8 cellular contexts compared by ENCODE assay signal in genomic region chr6:30686908-30687658, GRCh38. TPM values are rescaled to one million over a fixed set of nuclear protein-coding genes. Genes with fewer than 3 reads are reported as not detected.
DNase-seq lines count a peak whose midpoint lies in the region; ATAC-seq, FAIRE-seq and TF ChIP-seq lines count a peak whose summit lies in the region.

No MANE protein-coding gene starts in this region.

- no peaks in the 10 kb centered on the region for H3K27me3 Mint-ChIP-seq in activated naive CD8-positive, alpha-beta T cell treated with anti-CD3 and anti-CD28 coated beads, Interleukin-2, amount 10 ng/mL, durations not matched to agents 7 days and 5 days
- H3K27me3 Mint-ChIP-seq in type B pancreatic cell = no peaks in the 10 kb centered on the region

- peak overlapping the region; percentile 53 for H2BK5ac ChIP-seq in trophoblast cell (ENCODE audit: low read depth, low read length, poor library complexity)

- H2AFZ ChIP-seq in trophoblast cell (ENCODE audit: insufficient read depth, low read length, poor library complexity) = peak overlapping the region; percentile 9

- H3K79me2 ChIP-seq in trophoblast cell (ENCODE audit: control insufficient read depth, insufficient read depth, low read length, poor library complexity) = peaks cover 40% of the 10 kb centered on the region

- peak overlapping the region; percentile 99 for H3K27ac Mint-ChIP-seq in activated naive CD8-positive, alpha-beta T cell treated with anti-CD3 and anti-CD28 coated beads, Interleukin-2, amount 10 ng/mL, durations not matched to agents 7 days and 5 days
- peak overlapping the region; percentile 81 for H3K27ac Mint-ChIP-seq in type B pancreatic cell

- POLR2A ChIA-PET in HEK293T (lab: Yijun Ruan, JAX) = interaction anchor here (1.1 to 6.3 kb wide), 6 partner anchors 8 to 35 kb away, joined by 3 to 101 read pairs (median 6); partner anchors contain the start of genes DHX16 and MDC1
- POLR2A ChIA-PET in activated naive CD8-positive, alpha-beta T cell treated with anti-CD3 and anti-CD28 coated beads, Interleukin-2, amount 10 ng/mL, durations not matched to agents 7 days and 5 days (lab: Charles Lee) = interaction anchor here (0.8 to 3.0 kb wide), 9 partner anchors 8 to 72 kb away, joined by 3 to 37 read pairs (median 6); partner anchors contain the start of genes MDC1 and TUBB

- DNase-seq in HEK293T (ENCODE audit: extremely low spot score) (peak; percentile 54), NCI-H1092 (lab: John Stamatoyannopoulos, UW) (peak; percentile 16), SKM-1 (lab: John Stamatoyannopoulos, UW; ENCODE audit: unreplicated experiment) (peak; percentile 80), cardiac muscle cell (ENCODE audit: low read depth in 1 of 2, low spot score in 1 of 2) (peak; percentile 87 to 98), trophoblast cell (peak; percentile 97 to 98), type B pancreatic cell (ENCODE audit: extremely low spot score, unreplicated experiment) (peak; percentile 89)
- peak; percentile 83 for DNase-seq in activated naive CD8-positive, alpha-beta T cell treated with anti-CD3 and anti-CD28 coated beads, Interleukin-2, amount 10 ng/mL, durations not matched to agents 7 days and 5 days

- peak overlapping the region; percentile 84 for H4K8ac ChIP-seq in trophoblast cell (ENCODE audit: low read depth, low read length)

- peak overlapping the region; percentile 91 for H3K4me3 Mint-ChIP-seq in activated naive CD8-positive, alpha-beta T cell treated with anti-CD3 and anti-CD28 coated beads, Interleukin-2, amount 10 ng/mL, durations not matched to agents 7 days and 5 days
- peak overlapping the region; percentile 99 for H3K4me3 Mint-ChIP-seq in type B pancreatic cell

- H2BK120ac ChIP-seq in trophoblast cell (ENCODE audit: insufficient read depth, low read length, poor library complexity) = peak overlapping the region; percentile 69

- peak overlapping the region; percentile 51 for H2AK5ac ChIP-seq in trophoblast cell (ENCODE audit: low read length)

- H3K4me1 Mint-ChIP-seq in activated naive CD8-positive, alpha-beta T cell treated with anti-CD3 and anti-CD28 coated beads, Interleukin-2, amount 10 ng/mL, durations not matched to agents 7 days and 5 days = peaks cover 36% of the 10 kb centered on the region
- peaks cover 65% of the 10 kb centered on the region for H3K4me1 Mint-ChIP-seq in type B pancreatic cell (ENCODE audit: unreplicated experiment)

- peak overlapping the region; percentile 72 for H3K4me2 ChIP-seq in trophoblast cell (ENCODE audit: low read length)

- peak overlapping the region; percentile 90 for H3K18ac ChIP-seq in trophoblast cell (ENCODE audit: low read length)

- H4K91ac ChIP-seq in trophoblast cell (ENCODE audit: low read depth, low read length) = peak overlapping the region; percentile 87

- CTCF ChIA-PET in HEK293T (lab: Yijun Ruan, JAX) = interaction anchor here (0.5 to 1.9 kb wide), 3 partner anchors 8 to 44 kb away, joined by 3 to 6 read pairs (median 3); no protein-coding TSS in a partner anchor

- peak overlapping the region; percentile 67 for H3K27ac ChIP-seq in cardiac muscle cell
- H3K27ac ChIP-seq in trophoblast cell (ENCODE audit: low read depth, low read length) = peak overlapping the region; percentile 73

- ATAC-seq in activated naive CD8-positive, alpha-beta T cell treated with anti-CD3 and anti-CD28 coated beads, Interleukin-2, amount 10 ng/mL, durations not matched to agents 7 days and 5 days (ENCODE audit: low read depth) = peak; percentile 18

- peak overlapping the region; percentile 73 for H3K4ac ChIP-seq in trophoblast cell (ENCODE audit: low read depth, low read length)

- H3K36me3 ChIP-seq in cardiac muscle cell (no peaks in the 10 kb centered on the region), trophoblast cell (ENCODE audit: control insufficient read depth in 1 of 2, insufficient read depth in 2 of 2, low read length in 2 of 2) (peaks cover 9 to 13% of the 10 kb centered on the region in 2 experiments)

- no peak overlapping the region for H2BK12ac ChIP-seq in trophoblast cell (ENCODE audit: low read length)

- TF ChIP-seq CTCF in cardiac muscle cell (IDR thresholded peaks at IDR 0.05; ENCODE audit: low read depth, low read length) (no peak), type B pancreatic cell (conservative IDR thresholded peaks at IDR 0.05) (no peak)

- peak overlapping the region; percentile 57 for H3K9ac ChIP-seq in trophoblast cell (ENCODE audit: low read length)

- H3K9me3 Mint-ChIP-seq in activated naive CD8-positive, alpha-beta T cell treated with anti-CD3 and anti-CD28 coated beads, Interleukin-2, amount 10 ng/mL, durations not matched to agents 7 days and 5 days = no peaks in the 10 kb centered on the region
- H3K9me3 Mint-ChIP-seq in type B pancreatic cell = no peaks in the 10 kb centered on the region

- H3K79me1 ChIP-seq in trophoblast cell (ENCODE audit: low read length) = peaks cover 33% of the 10 kb centered on the region

- H3K36me3 Mint-ChIP-seq in activated naive CD8-positive, alpha-beta T cell treated with anti-CD3 and anti-CD28 coated beads, Interleukin-2, amount 10 ng/mL, durations not matched to agents 7 days and 5 days = peaks cover 38% of the 10 kb centered on the region
- peaks cover 7% of the 10 kb centered on the region for H3K36me3 Mint-ChIP-seq in type B pancreatic cell

- no peak overlapping the region for H3K23ac ChIP-seq in trophoblast cell (ENCODE audit: low read length)

- H3K4me1 ChIP-seq in cardiac muscle cell (ENCODE audit: low read depth) (peaks cover 59% of the 10 kb centered on the region), trophoblast cell (ENCODE audit: control insufficient read depth in 1 of 2, insufficient read depth in 2 of 2, low read length in 2 of 2) (peaks cover 37 to 47% of the 10 kb centered on the region in 2 experiments)

- no CpG with 5 or more reads among the region's 52 CpGs for WGBS in trophoblast cell (ENCODE audit: extremely low coverage, insufficient coverage, insufficient read length)

- no peaks in the 10 kb centered on the region for H3K9me3 ChIP-seq in cardiac muscle cell (ENCODE audit: low read depth)
- H3K9me3 ChIP-seq in trophoblast cell (ENCODE audit: insufficient read depth, low read depth, low read length) = peaks cover 1% of the 10 kb centered on the region

- peak overlapping the region; percentile 81 for H3K14ac ChIP-seq in trophoblast cell (ENCODE audit: low read length)

- peak overlapping the region; percentile 63 for H3K4me3 ChIP-seq in cardiac muscle cell
- peak overlapping the region; percentile 76 for H3K4me3 ChIP-seq in trophoblast cell (ENCODE audit: low read depth, low read length)

- H3K27me3 ChIP-seq in cardiac muscle cell (no peaks in the 10 kb centered on the region), trophoblast cell (ENCODE audit: insufficient read depth, low read length) (no peaks in the 10 kb centered on the region)

- H4K12ac ChIP-seq in trophoblast cell (ENCODE audit: low read depth, low read length) = peak overlapping the region; percentile 73

- FAIRE-seq in G401.6 (lab: Jason Lieb, UNC) = peak; percentile 87

TF ChIP-seq in HEK293T, 16 proteins besides CTCF, POLR2A, EP300 and RAD21:
- TF ChIP-seq TARDBP (IDR thresholded peaks at IDR 0.05) (peak; percentile 69), FOXK2 (IDR thresholded peaks at IDR 0.05) (no peak), BHLHE40 (IDR thresholded peaks at IDR 0.05; ENCODE audit: borderline replicate concordance) (no peak), PKNOX1 (IDR thresholded peaks at IDR 0.05) (peak; percentile 53; the same call in 1 of the 2 replicates), L3MBTL2 (conservative IDR thresholded peaks at IDR 0.05) (0 out of 2 replicates have a peak, but pooled peaks have one; percentile 31), FOXA1 (IDR thresholded peaks at IDR 0.05) (no peak)

RNA-seq across cellular contexts. Expression of gene PPP1R18, which starts 0.6 kb away (rescaled TPM):
- 100 to 1,000 TPM; 245 to 251 TPM for total RNA-seq in activated naive CD8-positive, alpha-beta T cell treated with anti-CD3 and anti-CD28 coated beads, Interleukin-2, amount 10 ng/mL, durations not matched to agents 7 days and 5 days
- total RNA-seq in cardiac muscle cell (25.7 and 43.5 TPM in 2 replicates), type B pancreatic cell (ENCODE audit: low replicate concordance) (16.8 and 33.1 TPM in 2 replicates)
- 9.9 and 13.0 TPM in 2 replicates for polyA plus RNA-seq in cardiac muscle cell
- 93.6 and 96.8 TPM in 2 replicates for polyA plus RNA-seq in trophoblast cell (2013)

RNA-seq across cellular contexts. Expression of gene NRM, which starts 3.7 kb away (rescaled TPM):
- total RNA-seq in activated naive CD8-positive, alpha-beta T cell treated with anti-CD3 and anti-CD28 coated beads, Interleukin-2, amount 10 ng/mL, durations not matched to agents 7 days and 5 days = 10 to 100 TPM; 33.1 to 33.9 TPM
- total RNA-seq in cardiac muscle cell (13.7 and 17.2 TPM in 2 replicates), type B pancreatic cell (ENCODE audit: low replicate concordance) (21.8 and 48.9 TPM in 2 replicates)
- 29.1 and 33.8 TPM in 2 replicates for polyA plus RNA-seq in cardiac muscle cell
- 55.7 and 59.4 TPM in 2 replicates for polyA plus RNA-seq in trophoblast cell (2013)

RNA-seq across cellular contexts. Expression of gene DHX16, which starts 14.3 kb away (rescaled TPM):
- total RNA-seq in activated naive CD8-positive, alpha-beta T cell treated with anti-CD3 and anti-CD28 coated beads, Interleukin-2, amount 10 ng/mL, durations not matched to agents 7 days and 5 days = 10 to 100 TPM; 42.9 to 44.2 TPM
- total RNA-seq in cardiac muscle cell (36.7 and 38.1 TPM in 2 replicates), type B pancreatic cell (ENCODE audit: low replicate concordance) (29.0 and 29.6 TPM in 2 replicates)
- polyA plus RNA-seq in cardiac muscle cell = 27.8 and 36.2 TPM in 2 replicates
- 20.6 and 21.0 TPM in 2 replicates for polyA plus RNA-seq in trophoblast cell (2013)

RNA-seq across cellular contexts. Expression of gene MDC1, which starts 30.0 kb away (rescaled TPM):
- 10 to 100 TPM; 50.2 to 52.2 TPM for total RNA-seq in activated naive CD8-positive, alpha-beta T cell treated with anti-CD3 and anti-CD28 coated beads, Interleukin-2, amount 10 ng/mL, durations not matched to agents 7 days and 5 days
- total RNA-seq in cardiac muscle cell (14.3 and 21.9 TPM in 2 replicates), type B pancreatic cell (ENCODE audit: low replicate concordance) (30.1 and 71.3 TPM in 2 replicates)
- 30.0 and 44.1 TPM in 2 replicates for polyA plus RNA-seq in cardiac muscle cell
- 29.1 and 32.3 TPM in 2 replicates for polyA plus RNA-seq in trophoblast cell (2013)

RNA-seq across cellular contexts. Expression of gene TUBB, which starts 33.1 kb away (rescaled TPM):
- 1,000 to 10,000 TPM; 1,168 to 1,207 TPM for total RNA-seq in activated naive CD8-positive, alpha-beta T cell treated with anti-CD3 and anti-CD28 coated beads, Interleukin-2, amount 10 ng/mL, durations not matched to agents 7 days and 5 days
- 827 and 939 TPM in 2 replicates for total RNA-seq in cardiac muscle cell
- polyA plus RNA-seq in cardiac muscle cell = 662 and 675 TPM in 2 replicates
- polyA plus RNA-seq in trophoblast cell (2013) = 1,464 and 1,542 TPM in 2 replicates
- 560 and 1,225 TPM in 2 replicates for total RNA-seq in type B pancreatic cell (ENCODE audit: low replicate concordance)

Comparison
In these comparisons a context has a peak if more than half of its experiments do, and no peak if none do; other contexts are left out.
1. Peak in every context shown above with its lines: DNase-seq, ATAC-seq, H3K4me3 ChIP-seq and H3K27ac ChIP-seq.
2. DNase-seq: peak in every context shown above with its lines; median percentile 98 in trophoblast cell; 92 in cardiac muscle cell; 89 in type B pancreatic cell; 83 in activated naive CD8-positive, alpha-beta T cell treated with anti-CD3 and anti-CD28 coated beads, Interleukin-2, amount 10 ng/mL, durations not matched to agents 7 days and 5 days; 80 in SKM-1; 54 in HEK293T; 16 in NCI-H1092.